ENCODE assay signal across 14 cellular contexts in the genomic region with DNA sequence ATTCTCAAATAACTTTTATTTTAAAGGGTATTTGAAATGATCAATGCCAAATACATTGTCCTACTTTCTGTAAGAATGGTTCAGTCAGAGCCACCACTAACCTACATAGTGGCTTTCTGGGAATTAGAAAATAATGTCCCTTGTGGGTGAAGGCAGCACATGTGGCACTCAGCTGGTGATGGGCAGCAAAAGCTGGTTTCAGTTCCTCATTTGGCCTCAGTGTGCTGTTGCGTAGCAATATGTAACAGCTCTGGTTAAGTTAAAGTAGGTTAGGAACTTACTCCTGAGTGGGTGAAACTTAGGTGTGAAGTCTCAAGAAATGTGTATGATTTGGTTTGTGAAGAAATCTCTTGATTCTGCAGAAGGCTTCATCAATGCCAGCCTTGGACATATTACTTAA.
DNase-seq lines count a peak whose midpoint lies in the region; ATAC-seq lines count a peak whose summit lies in the region.
"Had no signal": no experiment of that assay in that cellular context is flagged by ENCODE, and none has a peak within 500 bp of the region (broad histone marks: within the 10 kb centered on the region; RNA-seq: fewer than 3 reads in every experiment).

No MANE protein-coding gene starts in this region.

- no peak overlapping the region for H3K27ac ChIP-seq in CD4-positive, alpha-beta memory T cell (ENCODE audit: low read depth, low read length)
- H3K27ac ChIP-seq: KMS-11, prostate gland had no signal

- POLR2A ChIA-PET in CD4-positive, alpha-beta memory T cell (lab: Charles Lee; ENCODE audit: partially characterized antibody): no interaction called here

- CTCF ChIA-PET in CD4-positive, alpha-beta memory T cell (lab: Charles Lee; ENCODE audit: partially characterized antibody): no interaction called here

- no peak overlapping the region for H3K4me3 ChIP-seq in CD4-positive, alpha-beta memory T cell (ENCODE audit: low read length in 2 of 2)
- H3K4me3 ChIP-seq: prostate gland had no signal

- H3K4me3 Mint-ChIP-seq in CD4-positive, alpha-beta memory T cell: no peak overlapping the region
- H3K4me3 Mint-ChIP-seq: CD4-positive, CD25-positive, alpha-beta regulatory T cell had no signal

- H3K36me3 Mint-ChIP-seq in CD4-positive, alpha-beta memory T cell: no peaks in the 10 kb centered on the region
- H3K36me3 Mint-ChIP-seq: CD4-positive, CD25-positive, alpha-beta regulatory T cell had no signal

- intact Hi-C loops in CD4-positive, alpha-beta memory T cell (cut with micrococcal nuclease): no loop called here

- peaks cover 3 to 14% of the 10 kb centered on the region in 2 donors for H3K27me3 Mint-ChIP-seq in CD4-positive, alpha-beta memory T cell
- H3K27me3 Mint-ChIP-seq: CD4-positive, CD25-positive, alpha-beta regulatory T cell had no signal

- no peaks in the 10 kb centered on the region for H3K4me1 Mint-ChIP-seq in CD4-positive, alpha-beta memory T cell
- H3K4me1 Mint-ChIP-seq: CD4-positive, CD25-positive, alpha-beta regulatory T cell had no signal

- ATAC-seq in GM18511 (IDR thresholded peaks at IDR 0.05; ENCODE audit: unreplicated experiment) (peak; percentile 100), GM21528 (IDR thresholded peaks at IDR 0.05; ENCODE audit: low FRiP score, unreplicated experiment) (peak; percentile 97), HG03196 (IDR thresholded peaks at IDR 0.05; ENCODE audit: unreplicated experiment) (peak; percentile 98)
- ATAC-seq: esophagus mucosa had no signal

- H3K36me3 ChIP-seq in CD4-positive, alpha-beta memory T cell (ENCODE audit: insufficient read depth, low read length): no peaks in the 10 kb centered on the region
- H3K36me3 ChIP-seq: prostate gland had no signal

- H3K9me3 Mint-ChIP-seq in CD4-positive, alpha-beta memory T cell: peaks cover 0 to 12% (median 6%) of the 10 kb centered on the region in 8 donors

- no peaks in the 10 kb centered on the region for H3K27me3 ChIP-seq in CD4-positive, alpha-beta memory T cell (ENCODE audit: insufficient read depth, low read length)

- no peak overlapping the region for H3K27ac Mint-ChIP-seq in CD4-positive, alpha-beta memory T cell
- H3K27ac Mint-ChIP-seq: CD4-positive, CD25-positive, alpha-beta regulatory T cell had no signal

- H3K4me1 ChIP-seq in CD4-positive, alpha-beta memory T cell (ENCODE audit: insufficient read depth, low read length): no peaks in the 10 kb centered on the region
- H3K4me1 ChIP-seq: prostate gland had no signal

- peak; percentile 88 for DNase-seq in SIG-M5 treated with dmso at 0.1 percent for 504 hours (lab: John Stamatoyannopoulos, UW; ENCODE audit: unreplicated experiment)
- DNase-seq in stimulated activated CD4-positive, alpha-beta T cell treated with anti-CD3 and anti-CD28 coated beads, Interleukin-12 subunit alpha, Interleukin-12 subunit beta, amount 100 ng/mL, for 4 hours: no peak
- no peak for DNase-seq in COLO829 (ENCODE audit: low spot score)
- no peak for DNase-seq in CD4-positive, alpha-beta memory T cell
- DNase-seq in RKO (ENCODE audit: low spot score): no peak
- DNase-seq: activated CD4-positive, alpha-beta T cell treated with anti-CD3 and anti-CD28 coated beads for 4 hours; CD4-positive, CD25-positive, alpha-beta regulatory T cell; kidney glomerular epithelial cell had no signal

- H3K9me3 ChIP-seq in CD4-positive, alpha-beta memory T cell (ENCODE audit: control insufficient read depth in 1 of 2, low read length in 2 of 2): no peaks in the 10 kb centered on the region
- H3K9me3 ChIP-seq: prostate gland had no signal
